In genomic region chr7:107982918-107983389, GRCh38 we compare ENCODE assay signal across 14 cellular contexts. TPM values are rescaled to one million over a fixed set of nuclear protein-coding genes. Genes with fewer than 3 reads are reported as not detected.
DNase-seq lines count a peak whose midpoint lies in the region; ATAC-seq and TF ChIP-seq lines count a peak whose summit lies in the region.
"Had no signal": no experiment of that assay in that cellular context is flagged by ENCODE, and none has a peak within 500 bp of the region (broad histone marks: within the 10 kb centered on the region; RNA-seq: fewer than 3 reads in every experiment).

No MANE protein-coding gene starts in this region.

- H3K4me3 ChIP-seq in astrocyte of the cerebellum (ENCODE audit: low read depth, low read length) (no peak overlapping the region), lower lobe of right lung (no peak overlapping the region)
- H3K4me3 ChIP-seq: colonic mucosa, SK-N-MC, skin epidermis had no signal

- H3K36me3 ChIP-seq in lower lobe of right lung = peaks cover 25% of the 10 kb centered on the region
- H3K36me3 ChIP-seq: colonic mucosa had no signal

- no peaks in the 10 kb centered on the region for H3K27me3 ChIP-seq in lower lobe of right lung (ENCODE audit: low read depth)
- H3K27me3 ChIP-seq: colonic mucosa had no signal

- intact Hi-C loops in lower lobe of right lung (cut with DNase I) = no loop called here

- peak; percentile 53 to 58 for ATAC-seq in lower lobe of right lung
- no peak for ATAC-seq in HG02973 (IDR thresholded peaks at IDR 0.05; ENCODE audit: unreplicated experiment)
- ATAC-seq: stimulated activated naive CD8-positive, alpha-beta T cell treated with anti-CD3 and anti-CD28 coated beads, Interleukin-15, Interleukin-2, amounts not matched to agents 100 U/mL and 50 U/mL, for 24 hours had no signal

- TF ChIP-seq CTCF in AG09319 (IDR thresholded peaks at IDR 0.05; ENCODE audit: low read depth, low read length) (peak; percentile 37), astrocyte of the cerebellum (IDR thresholded peaks at IDR 0.05; ENCODE audit: low read depth, low read length, missing control alignments) (peak; percentile 37), lower lobe of right lung (IDR thresholded peaks at IDR 0.05) (peak; percentile 25)

- no peak overlapping the region for H3K27ac ChIP-seq in lower lobe of right lung
- H3K27ac ChIP-seq: colonic mucosa, skin epidermis had no signal

- H3K9me3 ChIP-seq in lower lobe of right lung = no peaks in the 10 kb centered on the region
- H3K9me3 ChIP-seq: colonic mucosa had no signal

- no peak for DNase-seq in AG09319 (ENCODE audit: extremely low read depth, low read depth)
- DNase-seq in Kasumi-1 (lab: John Stamatoyannopoulos, UW) = peak; percentile 6
- no peak for DNase-seq in astrocyte of the cerebellum (ENCODE audit: low read depth)
- DNase-seq in lower lobe of right lung = no peak
- DNase-seq in NCI-H1048 (lab: John Stamatoyannopoulos, UW) = no peak
- no peak for DNase-seq in NCI-H187 (lab: John Stamatoyannopoulos, UW)
- DNase-seq in stimulated activated CD8-positive, alpha-beta memory T cell treated with anti-CD3 and anti-CD28 coated beads, Interleukin-4, amount 100 ng/mL, for 48 hours = no peak
- DNase-seq: colonic mucosa; EL; kidney glomerular epithelial cell; stimulated activated naive CD8-positive, alpha-beta T cell treated with anti-CD3 and anti-CD28 coated beads, Interleukin-15, Interleukin-2, amounts not matched to agents 100 U/mL and 50 U/mL, for 24 hours had no signal

- H3K4me1 ChIP-seq in lower lobe of right lung = peaks cover 20% of the 10 kb centered on the region
- H3K4me1 ChIP-seq: colonic mucosa had no signal

- in situ Hi-C loops in astrocyte of the cerebellum (cut with HindIII; ENCODE audit: low sequenced_read_pairs) = loop anchor here (5.0 kb wide), 1 partner anchor 51 kb away; no protein-coding TSS in a partner anchor

RNA-seq across cellular contexts. Expression of gene LAMB1, which starts 20.0 kb away (rescaled TPM):
- 104 TPM for total RNA-seq in lower lobe of right lung

Comparison
In these comparisons a context has a peak if more than half of its experiments do, and no peak if none do; other contexts are left out.
1. DNase-seq: peak in Kasumi-1 (2 of 2); none in AG09319 (single experiment), astrocyte of the cerebellum (single experiment), lower lobe of right lung (single experiment), NCI-H1048 (single experiment), NCI-H187 (0 of 2) and stimulated activated CD8-positive, alpha-beta memory T cell treated with anti-CD3 and anti-CD28 coated beads, Interleukin-4, amount 100 ng/mL, for 48 hours (single experiment).
2. Peak in every context shown above with its lines, with median percentiles within 50 percentile points of each other: CTCF ChIP-seq.